ENCODE assay signal across 1 cellular context in the genomic region with DNA sequence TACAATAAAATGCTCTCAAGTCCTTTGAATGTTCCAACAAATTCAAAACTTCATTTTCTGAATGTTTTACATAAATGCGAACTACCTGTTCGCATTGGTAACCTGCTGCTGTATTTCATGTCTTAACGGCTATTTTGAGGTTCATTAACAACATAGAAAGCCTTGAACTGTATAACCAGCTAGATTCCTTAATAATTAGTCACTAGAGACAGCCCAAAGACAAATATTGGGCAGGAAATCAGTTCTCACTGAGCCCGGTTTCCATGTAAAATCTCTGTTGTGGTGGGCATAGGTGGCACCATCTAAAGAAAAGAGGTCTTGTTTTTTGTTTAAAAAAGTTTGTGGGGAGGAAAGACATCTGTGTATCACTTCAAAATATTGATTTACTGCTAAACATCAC.
TF ChIP-seq lines count a peak whose summit lies in the region.

No MANE protein-coding gene starts in this region.

TF ChIP-seq in HepG2, 621 proteins besides CTCF, POLR2A, EP300 and RAD21:
- no peak for TF ChIP-seq FOXP1 (IDR thresholded peaks at IDR 0.05)
- no peak for TF ChIP-seq FOXP1 (CRISPR knock-in tag; IDR thresholded peaks at IDR 0.05)
- no peak for TF ChIP-seq ZNF10 (CRISPR knock-in tag; IDR thresholded peaks at IDR 0.05; ENCODE audit: borderline replicate concordance, low read depth)
- TF ChIP-seq, protein P1, sequence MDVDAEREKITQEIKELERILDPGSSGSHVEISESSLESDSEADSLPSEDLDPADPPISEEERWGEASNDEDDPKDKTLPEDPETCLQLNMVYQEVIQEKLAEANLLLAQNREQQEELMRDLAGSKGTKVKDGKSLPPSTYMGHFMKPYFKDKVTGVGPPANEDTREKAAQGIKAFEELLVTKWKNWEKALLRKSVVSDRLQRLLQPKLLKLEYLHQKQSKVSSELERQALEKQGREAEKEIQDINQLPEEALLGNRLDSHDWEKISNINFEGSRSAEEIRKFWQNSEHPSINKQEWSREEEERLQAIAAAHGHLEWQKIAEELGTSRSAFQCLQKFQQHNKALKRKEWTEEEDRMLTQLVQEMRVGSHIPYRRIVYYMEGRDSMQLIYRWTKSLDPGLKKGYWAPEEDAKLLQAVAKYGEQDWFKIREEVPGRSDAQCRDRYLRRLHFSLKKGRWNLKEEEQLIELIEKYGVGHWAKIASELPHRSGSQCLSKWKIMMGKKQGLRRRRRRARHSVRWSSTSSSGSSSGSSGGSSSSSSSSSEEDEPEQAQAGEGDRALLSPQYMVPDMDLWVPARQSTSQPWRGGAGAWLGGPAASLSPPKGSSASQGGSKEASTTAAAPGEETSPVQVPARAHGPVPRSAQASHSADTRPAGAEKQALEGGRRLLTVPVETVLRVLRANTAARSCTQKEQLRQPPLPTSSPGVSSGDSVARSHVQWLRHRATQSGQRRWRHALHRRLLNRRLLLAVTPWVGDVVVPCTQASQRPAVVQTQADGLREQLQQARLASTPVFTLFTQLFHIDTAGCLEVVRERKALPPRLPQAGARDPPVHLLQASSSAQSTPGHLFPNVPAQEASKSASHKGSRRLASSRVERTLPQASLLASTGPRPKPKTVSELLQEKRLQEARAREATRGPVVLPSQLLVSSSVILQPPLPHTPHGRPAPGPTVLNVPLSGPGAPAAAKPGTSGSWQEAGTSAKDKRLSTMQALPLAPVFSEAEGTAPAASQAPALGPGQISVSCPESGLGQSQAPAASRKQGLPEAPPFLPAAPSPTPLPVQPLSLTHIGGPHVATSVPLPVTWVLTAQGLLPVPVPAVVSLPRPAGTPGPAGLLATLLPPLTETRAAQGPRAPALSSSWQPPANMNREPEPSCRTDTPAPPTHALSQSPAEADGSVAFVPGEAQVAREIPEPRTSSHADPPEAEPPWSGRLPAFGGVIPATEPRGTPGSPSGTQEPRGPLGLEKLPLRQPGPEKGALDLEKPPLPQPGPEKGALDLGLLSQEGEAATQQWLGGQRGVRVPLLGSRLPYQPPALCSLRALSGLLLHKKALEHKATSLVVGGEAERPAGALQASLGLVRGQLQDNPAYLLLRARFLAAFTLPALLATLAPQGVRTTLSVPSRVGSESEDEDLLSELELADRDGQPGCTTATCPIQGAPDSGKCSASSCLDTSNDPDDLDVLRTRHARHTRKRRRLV (CRISPR knock-in tag; IDR thresholded peaks at IDR 0.05), result no peak
- 0 out of 2 replicates have a peak, but pooled peaks have one; percentile 15 for TF ChIP-seq ARID5B (CRISPR knock-in tag; IDR thresholded peaks at IDR 0.05)
- TF ChIP-seq FOSL2 (CRISPR knock-in tag; IDR thresholded peaks at IDR 0.05), result peak; percentile 48; the same call in 1 of the 2 replicates
- 0 out of 2 replicates have a peak, but pooled peaks have one; percentile 39 for TF ChIP-seq DNMT3B (CRISPR knock-in tag; conservative IDR thresholded peaks at IDR 0.05)
